In genomic region chrX:139720136-139720535, GRCh38 we compare ENCODE assay signal across 11 cellular contexts. TPM values are rescaled to one million over a fixed set of nuclear protein-coding genes. Genes with fewer than 3 reads are reported as not detected.
DNase-seq lines count a peak whose midpoint lies in the region; ATAC-seq and TF ChIP-seq lines count a peak whose summit lies in the region.
"Had no signal": no experiment of that assay in that cellular context is flagged by ENCODE, and none has a peak within 500 bp of the region (broad histone marks: within the 10 kb centered on the region; RNA-seq: fewer than 3 reads in every experiment).

No MANE protein-coding gene starts in this region.

- CTCF ChIA-PET in RWPE1 (lab: Yijun Ruan, JAX) = no interaction called here

- DNase-seq in H4 (ENCODE audit: low spot score) = peak; percentile 15
- peak; percentile 0 for DNase-seq in RWPE1 (ENCODE audit: low spot score)
- peak; percentile 16 for DNase-seq in fibroblast of the aortic adventitia (ENCODE audit: low read depth)
- peak; percentile 64 for DNase-seq in renal cortical epithelial cell (ENCODE audit: low read depth)
- DNase-seq in globus pallidus (ENCODE audit: low spot score) = no peak
- no peak for DNase-seq in SHP77 treated with DMSO at 0.1 percent for 48 hours (lab: John Stamatoyannopoulos, UW)
- DNase-seq: activated CD4-positive, alpha-beta T cell treated with anti-CD3 and anti-CD28 coated beads for 4 hours; DMS79; Kasumi-1; NCI-H2227 treated with DMSO at 0.1 percent for 48 hours had no signal

- TF ChIP-seq CTCF in RWPE1 (conservative IDR thresholded peaks at IDR 0.05; ENCODE audit: low read depth) (no peak), fibroblast of the aortic adventitia (IDR thresholded peaks at IDR 0.05; ENCODE audit: insufficient read depth, low read length) (no peak)

- POLR2A ChIA-PET in RWPE1 (lab: Yijun Ruan, JAX; ENCODE audit: low non-redundant PET) = no interaction called here

- no peak for ATAC-seq in GM21737 (IDR thresholded peaks at IDR 0.05; ENCODE audit: unreplicated experiment)

- H3K27ac ChIP-seq in RWPE1 = no peak overlapping the region

- H3K4me3 ChIP-seq in fibroblast of the aortic adventitia (ENCODE audit: low read depth, low read length) = no peak overlapping the region

RNA-seq across cellular contexts. Expression of gene MCF2, which starts 12.2 kb away (rescaled TPM):
- 0.49 and 0.95 TPM in 2 replicates for total RNA-seq in H4 (2014; rRNA removed; shearing (Covaris generic))
- 0.45 and 2.8 TPM in 2 replicates for total RNA-seq in fibroblast of the aortic adventitia (ENCODE audit: low replicate concordance)
- total RNA-seq in renal cortical epithelial cell = 0.10 TPM in 1 of 2 replicates, not detected in the other

Comparison
In these comparisons a context has a peak if more than half of its experiments do, and no peak if none do; other contexts are left out.
1. DNase-seq: peak in H4 (single experiment), RWPE1 (single experiment), fibroblast of the aortic adventitia (single experiment) and renal cortical epithelial cell (single experiment); none in globus pallidus (single experiment) and SHP77 treated with DMSO at 0.1 percent for 48 hours (single experiment).